ENCODE assay signal across 1 cellular context in the genomic region with DNA sequence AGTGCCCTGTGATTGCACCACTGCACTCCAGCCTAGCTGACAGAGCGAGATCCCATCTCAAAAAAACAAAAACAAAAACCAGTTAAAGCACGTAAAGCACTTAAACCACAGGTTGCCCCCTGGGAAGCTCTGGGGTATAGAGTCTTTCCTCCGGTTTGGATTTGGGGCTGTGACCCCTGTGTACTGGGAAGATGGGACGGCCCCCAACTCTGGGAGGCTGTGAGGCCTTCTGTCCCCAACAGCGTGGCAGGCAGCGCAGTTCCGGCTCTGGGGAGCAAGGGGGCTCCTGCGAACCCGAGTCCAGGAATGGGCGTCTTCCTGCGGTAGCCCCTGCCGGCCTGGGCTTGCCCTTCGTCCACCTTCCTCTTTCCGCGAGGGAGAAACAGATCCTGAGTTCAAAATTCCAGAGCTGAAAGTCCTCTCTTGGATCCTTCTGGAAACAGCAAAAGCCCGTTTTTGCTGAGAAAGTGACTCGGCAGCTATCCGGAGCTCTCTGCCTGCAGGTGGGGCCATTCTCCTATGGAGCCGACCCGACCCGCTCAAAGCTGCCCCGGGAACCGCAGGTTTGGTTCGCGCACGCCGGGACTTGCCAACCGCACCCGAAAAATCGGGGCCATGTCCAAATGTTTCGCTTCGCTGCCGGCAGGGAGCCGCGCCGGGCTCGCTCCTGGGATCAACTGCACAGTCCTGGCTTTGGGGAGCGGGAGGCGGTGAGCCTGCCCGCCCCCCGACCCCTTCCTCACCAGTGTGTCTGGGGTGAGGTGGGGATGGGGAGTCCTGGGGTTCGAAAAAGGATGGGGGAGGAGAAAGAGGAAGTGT.
A peak's percentile ranks its signal among the peaks of the same experiment; 100 is the strongest.
TF ChIP-seq lines count a peak whose summit lies in the region.

No MANE protein-coding gene starts in this region.

TF ChIP-seq in HepG2, 621 proteins besides CTCF, POLR2A, EP300 and RAD21 (continued from another document and continues in another):
- TF ChIP-seq, protein P1, sequence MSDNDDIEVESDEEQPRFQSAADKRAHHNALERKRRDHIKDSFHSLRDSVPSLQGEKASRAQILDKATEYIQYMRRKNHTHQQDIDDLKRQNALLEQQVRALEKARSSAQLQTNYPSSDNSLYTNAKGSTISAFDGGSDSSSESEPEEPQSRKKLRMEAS (IDR thresholded peaks at IDR 0.05): peak; percentile 33; the same call in 1 of the 2 replicates
- 0 out of 2 replicates have a peak, but pooled peaks have one; percentile 25 for TF ChIP-seq ELF4 (CRISPR knock-in tag; IDR thresholded peaks at IDR 0.05; ENCODE audit: borderline replicate concordance)
- TF ChIP-seq ZNF564 (CRISPR knock-in tag; IDR thresholded peaks at IDR 0.05): 0 out of 2 replicates have a peak, but pooled peaks have one; percentile 33
- TF ChIP-seq SMAD9 (CRISPR knock-in tag; IDR thresholded peaks at IDR 0.05): no peak
- TF ChIP-seq MBNL3 (CRISPR knock-in tag; conservative IDR thresholded peaks at IDR 0.05): no peak
- TF ChIP-seq ZNF430 (CRISPR knock-in tag; IDR thresholded peaks at IDR 0.05): peak; percentile 48; the same call in 1 of the 2 replicates
- 0 out of 2 replicates have a peak, but pooled peaks have one; percentile 35 for TF ChIP-seq TP53 (CRISPR knock-in tag; conservative IDR thresholded peaks at IDR 0.05)
- TF ChIP-seq, protein P2, sequence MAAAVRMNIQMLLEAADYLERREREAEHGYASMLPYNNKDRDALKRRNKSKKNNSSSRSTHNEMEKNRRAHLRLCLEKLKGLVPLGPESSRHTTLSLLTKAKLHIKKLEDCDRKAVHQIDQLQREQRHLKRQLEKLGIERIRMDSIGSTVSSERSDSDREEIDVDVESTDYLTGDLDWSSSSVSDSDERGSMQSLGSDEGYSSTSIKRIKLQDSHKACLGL (CRISPR knock-in tag; IDR thresholded peaks at IDR 0.05): peak; percentile 10; the same call in 1 of the 2 replicates
- TF ChIP-seq, protein P3, sequence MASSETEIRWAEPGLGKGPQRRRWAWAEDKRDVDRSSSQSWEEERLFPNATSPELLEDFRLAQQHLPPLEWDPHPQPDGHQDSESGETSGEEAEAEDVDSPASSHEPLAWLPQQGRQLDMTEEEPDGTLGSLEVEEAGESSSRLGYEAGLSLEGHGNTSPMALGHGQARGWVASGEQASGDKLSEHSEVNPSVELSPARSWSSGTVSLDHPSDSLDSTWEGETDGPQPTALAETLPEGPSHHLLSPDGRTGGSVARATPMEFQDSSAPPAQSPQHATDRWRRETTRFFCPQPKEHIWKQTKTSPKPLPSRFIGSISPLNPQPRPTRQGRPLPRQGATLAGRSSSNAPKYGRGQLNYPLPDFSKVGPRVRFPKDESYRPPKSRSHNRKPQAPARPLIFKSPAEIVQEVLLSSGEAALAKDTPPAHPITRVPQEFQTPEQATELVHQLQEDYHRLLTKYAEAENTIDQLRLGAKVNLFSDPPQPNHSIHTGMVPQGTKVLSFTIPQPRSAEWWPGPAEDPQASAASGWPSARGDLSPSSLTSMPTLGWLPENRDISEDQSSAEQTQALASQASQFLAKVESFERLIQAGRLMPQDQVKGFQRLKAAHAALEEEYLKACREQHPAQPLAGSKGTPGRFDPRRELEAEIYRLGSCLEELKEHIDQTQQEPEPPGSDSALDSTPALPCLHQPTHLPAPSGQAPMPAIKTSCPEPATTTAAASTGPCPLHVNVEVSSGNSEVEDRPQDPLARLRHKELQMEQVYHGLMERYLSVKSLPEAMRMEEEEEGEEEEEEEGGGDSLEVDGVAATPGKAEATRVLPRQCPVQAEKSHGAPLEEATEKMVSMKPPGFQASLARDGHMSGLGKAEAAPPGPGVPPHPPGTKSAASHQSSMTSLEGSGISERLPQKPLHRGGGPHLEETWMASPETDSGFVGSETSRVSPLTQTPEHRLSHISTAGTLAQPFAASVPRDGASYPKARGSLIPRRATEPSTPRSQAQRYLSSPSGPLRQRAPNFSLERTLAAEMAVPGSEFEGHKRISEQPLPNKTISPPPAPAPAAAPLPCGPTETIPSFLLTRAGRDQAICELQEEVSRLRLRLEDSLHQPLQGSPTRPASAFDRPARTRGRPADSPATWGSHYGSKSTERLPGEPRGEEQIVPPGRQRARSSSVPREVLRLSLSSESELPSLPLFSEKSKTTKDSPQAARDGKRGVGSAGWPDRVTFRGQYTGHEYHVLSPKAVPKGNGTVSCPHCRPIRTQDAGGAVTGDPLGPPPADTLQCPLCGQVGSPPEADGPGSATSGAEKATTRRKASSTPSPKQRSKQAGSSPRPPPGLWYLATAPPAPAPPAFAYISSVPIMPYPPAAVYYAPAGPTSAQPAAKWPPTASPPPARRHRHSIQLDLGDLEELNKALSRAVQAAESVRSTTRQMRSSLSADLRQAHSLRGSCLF (CRISPR knock-in tag; IDR thresholded peaks at IDR 0.05; ENCODE audit: borderline replicate concordance): 0 out of 2 replicates have a peak, but pooled peaks have one; percentile 40
- no peak for TF ChIP-seq ZNF431 (CRISPR knock-in tag; IDR thresholded peaks at IDR 0.05; ENCODE audit: borderline replicate concordance, low read depth)
- peak; percentile 88 for TF ChIP-seq ZFX (CRISPR knock-in tag; IDR thresholded peaks at IDR 0.05; ENCODE audit: low read depth)
- TF ChIP-seq SAP130 (CRISPR knock-in tag; IDR thresholded peaks at IDR 0.05; ENCODE audit: low read depth): peak; percentile 60
- 0 out of 2 replicates have a peak, but pooled peaks have one; percentile 16 for TF ChIP-seq ZNF614 (CRISPR knock-in tag; IDR thresholded peaks at IDR 0.05; ENCODE audit: borderline replicate concordance)
- 0 out of 2 replicates have a peak, but pooled peaks have one; percentile 60 for TF ChIP-seq ZNF777 (CRISPR knock-in tag; IDR thresholded peaks at IDR 0.05)
- TF ChIP-seq SALL1 (CRISPR knock-in tag; IDR thresholded peaks at IDR 0.05): peak; percentile 49; the same call in 1 of the 2 replicates
- TF ChIP-seq LCORL (IDR thresholded peaks at IDR 0.05): no peak
- peak; percentile 11; the same call in 1 of the 2 replicates for TF ChIP-seq LCORL (CRISPR knock-in tag; IDR thresholded peaks at IDR 0.05)
- 0 out of 2 replicates have a peak, but pooled peaks have one; percentile 64 for TF ChIP-seq BRCA1 (CRISPR knock-in tag; IDR thresholded peaks at IDR 0.05)
- 0 out of 2 replicates have a peak, but pooled peaks have one; percentile 24 for TF ChIP-seq ZNF790 (CRISPR knock-in tag; IDR thresholded peaks at IDR 0.05; ENCODE audit: borderline replicate concordance)
- peak; percentile 75 for TF ChIP-seq ZFY (CRISPR knock-in tag; IDR thresholded peaks at IDR 0.05)
- TF ChIP-seq, protein P4, sequence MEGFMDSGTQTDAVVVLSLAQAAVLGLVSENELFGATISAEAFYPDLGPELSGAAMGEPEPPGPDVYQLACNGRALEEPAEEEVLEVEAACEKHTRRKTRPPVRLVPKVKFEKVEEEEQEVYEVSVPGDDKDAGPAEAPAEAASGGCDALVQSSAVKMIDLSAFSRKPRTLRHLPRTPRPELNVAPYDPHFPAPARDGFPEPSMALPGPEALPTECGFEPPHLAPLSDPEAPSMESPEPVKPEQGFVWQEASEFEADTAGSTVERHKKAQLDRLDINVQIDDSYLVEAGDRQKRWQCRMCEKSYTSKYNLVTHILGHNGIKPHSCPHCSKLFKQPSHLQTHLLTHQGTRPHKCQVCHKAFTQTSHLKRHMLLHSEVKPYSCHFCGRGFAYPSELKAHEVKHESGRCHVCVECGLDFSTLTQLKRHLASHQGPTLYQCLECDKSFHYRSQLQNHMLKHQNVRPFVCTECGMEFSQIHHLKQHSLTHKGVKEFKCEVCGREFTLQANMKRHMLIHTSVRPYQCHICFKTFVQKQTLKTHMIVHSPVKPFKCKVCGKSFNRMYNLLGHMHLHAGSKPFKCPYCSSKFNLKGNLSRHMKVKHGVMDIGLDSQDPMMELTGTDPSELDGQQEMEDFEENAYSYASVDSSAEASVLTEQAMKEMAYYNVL (CRISPR knock-in tag; IDR thresholded peaks at IDR 0.05; ENCODE audit: borderline replicate concordance): peak; percentile 57; the same call in 1 of the 2 replicates
- peak; percentile 58; the same call in 1 of the 2 replicates for TF ChIP-seq ETV5 (CRISPR knock-in tag; IDR thresholded peaks at IDR 0.05; ENCODE audit: borderline replicate concordance)
- peak; percentile 61; the same call in 1 of the 2 replicates for TF ChIP-seq ZBTB42 (CRISPR knock-in tag; IDR thresholded peaks at IDR 0.05)
- no peak for TF ChIP-seq RELA (CRISPR knock-in tag; IDR thresholded peaks at IDR 0.05)
- TF ChIP-seq, protein P5, sequence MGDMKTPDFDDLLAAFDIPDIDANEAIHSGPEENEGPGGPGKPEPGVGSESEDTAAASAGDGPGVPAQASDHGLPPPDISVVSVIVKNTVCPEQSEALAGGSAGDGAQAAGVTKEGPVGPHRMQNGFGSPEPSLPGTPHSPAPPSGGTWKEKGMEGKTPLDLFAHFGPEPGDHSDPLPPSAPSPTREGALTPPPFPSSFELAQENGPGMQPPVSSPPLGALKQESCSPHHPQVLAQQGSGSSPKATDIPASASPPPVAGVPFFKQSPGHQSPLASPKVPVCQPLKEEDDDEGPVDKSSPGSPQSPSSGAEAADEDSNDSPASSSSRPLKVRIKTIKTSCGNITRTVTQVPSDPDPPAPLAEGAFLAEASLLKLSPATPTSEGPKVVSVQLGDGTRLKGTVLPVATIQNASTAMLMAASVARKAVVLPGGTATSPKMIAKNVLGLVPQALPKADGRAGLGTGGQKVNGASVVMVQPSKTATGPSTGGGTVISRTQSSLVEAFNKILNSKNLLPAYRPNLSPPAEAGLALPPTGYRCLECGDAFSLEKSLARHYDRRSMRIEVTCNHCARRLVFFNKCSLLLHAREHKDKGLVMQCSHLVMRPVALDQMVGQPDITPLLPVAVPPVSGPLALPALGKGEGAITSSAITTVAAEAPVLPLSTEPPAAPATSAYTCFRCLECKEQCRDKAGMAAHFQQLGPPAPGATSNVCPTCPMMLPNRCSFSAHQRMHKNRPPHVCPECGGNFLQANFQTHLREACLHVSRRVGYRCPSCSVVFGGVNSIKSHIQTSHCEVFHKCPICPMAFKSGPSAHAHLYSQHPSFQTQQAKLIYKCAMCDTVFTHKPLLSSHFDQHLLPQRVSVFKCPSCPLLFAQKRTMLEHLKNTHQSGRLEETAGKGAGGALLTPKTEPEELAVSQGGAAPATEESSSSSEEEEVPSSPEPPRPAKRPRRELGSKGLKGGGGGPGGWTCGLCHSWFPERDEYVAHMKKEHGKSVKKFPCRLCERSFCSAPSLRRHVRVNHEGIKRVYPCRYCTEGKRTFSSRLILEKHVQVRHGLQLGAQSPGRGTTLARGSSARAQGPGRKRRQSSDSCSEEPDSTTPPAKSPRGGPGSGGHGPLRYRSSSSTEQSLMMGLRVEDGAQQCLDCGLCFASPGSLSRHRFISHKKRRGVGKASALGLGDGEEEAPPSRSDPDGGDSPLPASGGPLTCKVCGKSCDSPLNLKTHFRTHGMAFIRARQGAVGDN (CRISPR knock-in tag; IDR thresholded peaks at IDR 0.05): peak; percentile 92
- TF ChIP-seq ARNT2 (CRISPR knock-in tag; IDR thresholded peaks at IDR 0.05; ENCODE audit: low read depth): no peak
- peak; percentile 60; the same call in 1 of the 2 replicates for TF ChIP-seq SNAI1 (CRISPR knock-in tag; IDR thresholded peaks at IDR 0.05; ENCODE audit: borderline replicate concordance)
- no peak for TF ChIP-seq ZNF883 (CRISPR knock-in tag; IDR thresholded peaks at IDR 0.05; ENCODE audit: not compliant biosample characterization)
- TF ChIP-seq ZNF616 (CRISPR knock-in tag; IDR thresholded peaks at IDR 0.05; ENCODE audit: low read depth): no peak
- TF ChIP-seq MEIS2 (CRISPR knock-in tag; IDR thresholded peaks at IDR 0.05): peak; percentile 56; the same call in 1 of the 2 replicates
- 0 out of 2 replicates have a peak, but pooled peaks have one; percentile 63 for TF ChIP-seq ZNF761 (CRISPR knock-in tag; conservative IDR thresholded peaks at IDR 0.05)
- TF ChIP-seq, protein P6, sequence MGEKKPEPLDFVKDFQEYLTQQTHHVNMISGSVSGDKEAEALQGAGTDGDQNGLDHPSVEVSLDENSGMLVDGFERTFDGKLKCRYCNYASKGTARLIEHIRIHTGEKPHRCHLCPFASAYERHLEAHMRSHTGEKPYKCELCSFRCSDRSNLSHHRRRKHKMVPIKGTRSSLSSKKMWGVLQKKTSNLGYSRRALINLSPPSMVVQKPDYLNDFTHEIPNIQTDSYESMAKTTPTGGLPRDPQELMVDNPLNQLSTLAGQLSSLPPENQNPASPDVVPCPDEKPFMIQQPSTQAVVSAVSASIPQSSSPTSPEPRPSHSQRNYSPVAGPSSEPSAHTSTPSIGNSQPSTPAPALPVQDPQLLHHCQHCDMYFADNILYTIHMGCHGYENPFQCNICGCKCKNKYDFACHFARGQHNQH (CRISPR knock-in tag; IDR thresholded peaks at IDR 0.05): 0 out of 2 replicates have a peak, but pooled peaks have one; percentile 21
- TF ChIP-seq SATB2 (CRISPR knock-in tag; IDR thresholded peaks at IDR 0.05): peak; percentile 64; the same call in 1 of the 2 replicates
- TF ChIP-seq, protein P7, sequence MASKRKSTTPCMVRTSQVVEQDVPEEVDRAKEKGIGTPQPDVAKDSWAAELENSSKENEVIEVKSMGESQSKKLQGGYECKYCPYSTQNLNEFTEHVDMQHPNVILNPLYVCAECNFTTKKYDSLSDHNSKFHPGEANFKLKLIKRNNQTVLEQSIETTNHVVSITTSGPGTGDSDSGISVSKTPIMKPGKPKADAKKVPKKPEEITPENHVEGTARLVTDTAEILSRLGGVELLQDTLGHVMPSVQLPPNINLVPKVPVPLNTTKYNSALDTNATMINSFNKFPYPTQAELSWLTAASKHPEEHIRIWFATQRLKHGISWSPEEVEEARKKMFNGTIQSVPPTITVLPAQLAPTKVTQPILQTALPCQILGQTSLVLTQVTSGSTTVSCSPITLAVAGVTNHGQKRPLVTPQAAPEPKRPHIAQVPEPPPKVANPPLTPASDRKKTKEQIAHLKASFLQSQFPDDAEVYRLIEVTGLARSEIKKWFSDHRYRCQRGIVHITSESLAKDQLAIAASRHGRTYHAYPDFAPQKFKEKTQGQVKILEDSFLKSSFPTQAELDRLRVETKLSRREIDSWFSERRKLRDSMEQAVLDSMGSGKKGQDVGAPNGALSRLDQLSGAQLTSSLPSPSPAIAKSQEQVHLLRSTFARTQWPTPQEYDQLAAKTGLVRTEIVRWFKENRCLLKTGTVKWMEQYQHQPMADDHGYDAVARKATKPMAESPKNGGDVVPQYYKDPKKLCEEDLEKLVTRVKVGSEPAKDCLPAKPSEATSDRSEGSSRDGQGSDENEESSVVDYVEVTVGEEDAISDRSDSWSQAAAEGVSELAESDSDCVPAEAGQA (IDR thresholded peaks at IDR 0.05; ENCODE audit: low read depth): no peak
- TF ChIP-seq, protein P7 (CRISPR knock-in tag; IDR thresholded peaks at IDR 0.05; ENCODE audit: borderline replicate concordance): 0 out of 2 replicates have a peak, but pooled peaks have one; percentile 16
- TF ChIP-seq THAP11 (CRISPR knock-in tag; IDR thresholded peaks at IDR 0.05): peak; percentile 29; the same call in 1 of the 2 replicates
- no peak for TF ChIP-seq ZNF598 (CRISPR knock-in tag; IDR thresholded peaks at IDR 0.05; ENCODE audit: borderline replicate concordance)
